8 cellular contexts compared by ENCODE assay signal in genomic region chr1:154157520-154158306, GRCh38. TPM values are rescaled to one million over a fixed set of nuclear protein-coding genes. Genes with fewer than 3 reads are reported as not detected.
DNase-seq lines count a peak whose midpoint lies in the region; ATAC-seq lines count a peak whose summit lies in the region.

No MANE protein-coding gene starts in this region.

- peaks cover 66% of the 10 kb centered on the region for H3K4me1 Mint-ChIP-seq in activated T-cell treated with anti-CD3 and anti-CD28 coated beads, Interleukin-2, amount 50 U/mL, for 4 hours (ENCODE audit: low read depth)

- no peaks in the 10 kb centered on the region for H3K9me3 ChIP-seq in MG63

- H3K36me3 Mint-ChIP-seq in activated T-cell treated with anti-CD3 and anti-CD28 coated beads, Interleukin-2, amount 50 U/mL, for 4 hours (ENCODE audit: insufficient read depth) = peaks cover 59% of the 10 kb centered on the region

- peaks cover 76% of the 10 kb centered on the region for H3K36me3 ChIP-seq in MG63

- ATAC-seq in GM21717 (IDR thresholded peaks at IDR 0.05; ENCODE audit: unreplicated experiment) = peak; percentile 77
- ATAC-seq in activated T-cell treated with anti-CD3 and anti-CD28 coated beads, Interleukin-2, amount 50 U/mL, for 4 hours = peak; percentile 98

- no peak overlapping the region for H3K4me3 ChIP-seq in MG63

- no peaks in the 10 kb centered on the region for H3K27me3 Mint-ChIP-seq in activated T-cell treated with anti-CD3 and anti-CD28 coated beads, Interleukin-2, amount 50 U/mL, for 4 hours (ENCODE audit: low read depth)

- peak overlapping the region; percentile 23 for H3K4me3 Mint-ChIP-seq in activated T-cell treated with anti-CD3 and anti-CD28 coated beads, Interleukin-2, amount 50 U/mL, for 4 hours

- DNase-seq in COLO829 (ENCODE audit: low spot score) = peak; percentile 66
- DNase-seq in NCI-H226 = peak; percentile 98
- peak; percentile 61 for DNase-seq in activated T-cell treated with anti-CD3 and anti-CD28 coated beads, Interleukin-2, amount 50 U/mL, for 4 hours
- peak; percentile 32 for DNase-seq in kidney glomerular epithelial cell (lab: John Stamatoyannopoulos, UW)
- DNase-seq in stimulated activated CD8-positive, alpha-beta memory T cell treated with anti-CD3 and anti-CD28 coated beads, Interleukin-4, amount 100 ng/mL, for 48 hours = peak; percentile 73
- DNase-seq in MG63 = no peak
- DNase-seq in SHP77 treated with DMSO at 0.1 percent for 48 hours (lab: John Stamatoyannopoulos, UW) = no peak

- no peaks in the 10 kb centered on the region for H3K27me3 ChIP-seq in MG63

- H3K9me3 Mint-ChIP-seq in activated T-cell treated with anti-CD3 and anti-CD28 coated beads, Interleukin-2, amount 50 U/mL, for 4 hours = no peaks in the 10 kb centered on the region

RNA-seq across cellular contexts. Expression of gene NUP210L, which starts 2.8 kb away (rescaled TPM):
- total RNA-seq in activated T-cell treated with anti-CD3 and anti-CD28 coated beads, Interleukin-2, amount 50 U/mL, for 4 hours = under 1 TPM; 0.05 to 0.08 (median 0.08) TPM
- not detected in 2 replicates for total RNA-seq in MG63 (2014; rRNA removed; shearing (Covaris generic); ENCODE audit: low replicate concordance)

RNA-seq across cellular contexts. Expression of gene TPM3, which starts 34.2 kb away (rescaled TPM):
- total RNA-seq in activated T-cell treated with anti-CD3 and anti-CD28 coated beads, Interleukin-2, amount 50 U/mL, for 4 hours = 100 to 1,000 TPM; 788 to 834 (median 808) TPM
- 991 and 1,067 TPM in 2 replicates for total RNA-seq in MG63 (2014; rRNA removed; shearing (Covaris generic); ENCODE audit: low replicate concordance)

RNA-seq across cellular contexts. Expression of gene CFAP141, which starts 48.4 kb away (rescaled TPM):
- total RNA-seq in activated T-cell treated with anti-CD3 and anti-CD28 coated beads, Interleukin-2, amount 50 U/mL, for 4 hours = not detected
- total RNA-seq in MG63 (2014; rRNA removed; shearing (Covaris generic); ENCODE audit: low replicate concordance) = not detected in 2 replicates

Comparison
In these comparisons a context has a peak if more than half of its experiments do, and no peak if none do; other contexts are left out.
1. DNase-seq: peak in COLO829 (single experiment), NCI-H226 (single experiment), activated T-cell treated with anti-CD3 and anti-CD28 coated beads, Interleukin-2, amount 50 U/mL, for 4 hours (single experiment), kidney glomerular epithelial cell (single experiment) and stimulated activated CD8-positive, alpha-beta memory T cell treated with anti-CD3 and anti-CD28 coated beads, Interleukin-4, amount 100 ng/mL, for 48 hours (single experiment); none in MG63 (single experiment) and SHP77 treated with DMSO at 0.1 percent for 48 hours (single experiment).